17 cellular contexts compared by ENCODE assay signal in the genomic region with DNA sequence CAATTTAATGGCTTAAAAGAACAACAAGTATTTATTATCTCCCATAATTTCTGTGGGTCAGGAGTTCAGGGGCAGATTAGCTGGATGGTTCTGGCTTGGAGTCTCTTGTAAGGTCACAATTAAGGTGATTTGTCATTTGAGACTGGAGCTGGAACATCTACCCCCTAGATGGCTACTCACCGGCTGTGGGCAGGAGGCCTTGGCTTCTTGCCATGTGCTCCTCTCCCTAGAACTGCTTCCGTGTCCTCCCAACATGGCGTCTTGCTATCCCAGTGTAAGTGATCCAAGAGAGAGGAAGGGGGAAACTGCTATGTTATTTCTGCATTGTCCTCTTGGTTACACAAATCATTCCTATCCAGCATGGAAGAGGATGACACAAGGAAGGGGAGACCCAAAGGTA.
"Had no signal": no experiment of that assay in that cellular context is flagged by ENCODE, and none has a peak within 500 bp of the region (broad histone marks: within the 10 kb centered on the region; RNA-seq: fewer than 3 reads in every experiment).

No MANE protein-coding gene starts in this region.

- H3K4me1 ChIP-seq: adrenal gland, tibial artery had no signal

- ATAC-seq: activated T-cell treated with anti-CD3 and anti-CD28 coated beads, Interleukin-2, amount 50 U/mL, for 4 hours; gastrocnemius medialis; left lobe of liver; natural killer cell had no signal

- H3K4me3 ChIP-seq: adrenal gland, cardiac muscle cell, dorsolateral prefrontal cortex, gastrocnemius medialis, skin epidermis, tibial artery had no signal

- H3K27ac ChIP-seq: adrenal gland, cardiac muscle cell, dorsolateral prefrontal cortex, gastrocnemius medialis, skin epidermis, tibial artery had no signal

- H3K36me3 ChIP-seq: adrenal gland, cardiac muscle cell, gastrocnemius medialis, tibial artery had no signal

- DNase-seq: activated CD4-positive, alpha-beta T cell treated with anti-CD3 and anti-CD28 coated beads, Interleukin-2, amount 50 U/mL, for 48 hours; activated effector memory CD4-positive, alpha-beta T cell treated with Interleukin-2 at 50 U/mL for 16 hours; activated naive CD4-positive, alpha-beta T cell treated with anti-CD3 and anti-CD28 coated beads, Interleukin-2, amount 50 U/mL, for 16 hours; activated T-cell treated with anti-CD3 and anti-CD28 coated beads, Interleukin-2, amount 50 U/mL, for 4 hours; adrenal gland; dorsolateral prefrontal cortex; endodermal cell; gastrocnemius medialis; mesendoderm; natural killer cell; nucleus accumbens; stimulated activated CD4-positive, alpha-beta T cell treated with anti-CD3 and anti-CD28 coated beads, Interleukin-4, amount 100 ng/mL, for 24 hours; stimulated activated naive CD4-positive, alpha-beta T cell; tibial artery had no signal

- H3K9me3 ChIP-seq: adrenal gland, gastrocnemius medialis, tibial artery had no signal

- H3K27me3 ChIP-seq: adrenal gland, cardiac muscle cell, gastrocnemius medialis, tibial artery had no signal
